ENCODE assay signal across 19 cellular contexts in the genomic region with DNA sequence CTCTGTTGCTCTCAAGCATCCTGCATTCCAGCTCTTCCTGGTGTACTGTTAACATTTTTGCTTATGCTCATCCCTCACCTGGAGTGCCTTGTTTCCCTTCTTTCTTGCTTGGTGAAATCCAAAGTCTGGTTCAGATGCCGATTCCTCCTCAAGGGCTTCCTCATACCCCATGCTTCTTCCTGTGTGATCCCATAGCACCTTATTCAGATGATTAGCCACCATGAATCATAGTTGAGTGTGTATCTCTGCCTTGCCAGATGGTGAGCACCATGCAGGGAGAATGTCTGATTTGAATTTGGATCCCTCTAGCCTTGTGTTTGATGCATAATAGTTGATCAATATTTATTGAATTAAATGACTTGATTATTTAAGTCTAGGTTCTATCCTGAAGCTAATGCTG. TPM values are rescaled to one million over a fixed set of nuclear protein-coding genes. Genes with fewer than 3 reads are reported as not detected.
A peak's percentile ranks its signal among the peaks of the same experiment; 100 is the strongest.
DNase-seq lines count a peak whose midpoint lies in the region; ATAC-seq, FAIRE-seq and TF ChIP-seq lines count a peak whose summit lies in the region.
"Had no signal": no experiment of that assay in that cellular context is flagged by ENCODE, and none has a peak within 500 bp of the region (broad histone marks: within the 10 kb centered on the region; RNA-seq: fewer than 3 reads in every experiment).

No MANE protein-coding gene starts in this region.

- in situ Hi-C loops in GM23248 (cut with MboI) = no loop called here

- WGBS in GM23248 (ENCODE audit: low coverage in 1 of 2, low lambda C conversion rate in 2 of 2, missing lambda C conversion rate in 2 of 2), 2 experiments = 0% methylated on average over 1 of the region's 1 CpG

- peak; percentile 58 for DNase-seq in GM23248
- peak; percentile 80 for DNase-seq in NCI-H748 (lab: John Stamatoyannopoulos, UW; ENCODE audit: unreplicated experiment)
- peak; percentile 83 for DNase-seq in bronchial epithelial cell (ENCODE audit: low read depth)
- DNase-seq in T-helper 2 cell = no peak
- DNase-seq: MG63, NCI-H1092 treated with DMSO at 0.1 percent for 48 hours, NCI-H2029 treated with DMSO at 0.1 percent for 48 hours, NCI-H2171 treated with DMSO at 0.1 percent for 48 hours, NCI-H524 had no signal

- H3K4me2 ChIP-seq in GM23248 (ENCODE audit: unreplicated experiment) = no peak overlapping the region
- H3K4me2 ChIP-seq: A549, GM23338, KMS-11 had no signal

- H3K9me3 ChIP-seq in GM23248 (ENCODE audit: low read depth) = no peaks in the 10 kb centered on the region
- H3K9me3 ChIP-seq: A549, MG63 had no signal

- peaks cover 16% of the 10 kb centered on the region for H3F3A ChIP-seq in GM23248 (ENCODE audit: insufficient read depth)

- H3K9ac ChIP-seq in GM23248 = no peak overlapping the region
- H3K9ac ChIP-seq: KMS-11 had no signal

- no peak for FAIRE-seq in bronchial epithelial cell (lab: Jason Lieb, UNC)
- FAIRE-seq: A549, HepG2 had no signal

- H3K27ac ChIP-seq in ACC112 (ENCODE audit: low read depth, low read length) (peak overlapping the region; percentile 83), GM23248 (no peak overlapping the region)
- H3K27ac ChIP-seq: A549, C4-2B, KMS-11 had no signal

- H3K36me3 ChIP-seq in ACC112 (ENCODE audit: insufficient read depth, low read length) = no peaks in the 10 kb centered on the region
- H3K36me3 ChIP-seq in GM23248 (ENCODE audit: low read depth) = no peaks in the 10 kb centered on the region
- H3K36me3 ChIP-seq in bronchial epithelial cell (ENCODE audit: control insufficient read depth, insufficient read depth, low read length) = no peaks in the 10 kb centered on the region
- H3K36me3 ChIP-seq: MG63 had no signal

- H3K27me3 ChIP-seq in ACC112 (ENCODE audit: insufficient read depth, low read length) (no peaks in the 10 kb centered on the region), GM23248 (replicated peaks; ENCODE audit: insufficient read depth) (no peaks in the 10 kb centered on the region), bronchial epithelial cell (ENCODE audit: control insufficient read depth, insufficient read depth, low read length) (no peaks in the 10 kb centered on the region)
- H3K27me3 ChIP-seq: MG63 had no signal

- peaks cover 18% of the 10 kb centered on the region for H3K4me1 ChIP-seq in ACC112 (ENCODE audit: control insufficient read depth, insufficient read depth, low read length, unreplicated experiment)
- H3K4me1 ChIP-seq in GM23248 (ENCODE audit: insufficient read depth) = no peaks in the 10 kb centered on the region; the same call in 1 of the 2 replicates
- H3K4me1 ChIP-seq: A549 had no signal

- H3K79me2 ChIP-seq in ACC112 (ENCODE audit: control insufficient read depth, insufficient read depth, low read length, unreplicated experiment) = no peaks in the 10 kb centered on the region
- H3K79me2 ChIP-seq in GM23248 (ENCODE audit: insufficient read depth) = no peaks in the 10 kb centered on the region

- H2AFZ ChIP-seq in ACC112 (ENCODE audit: low read length, unreplicated experiment) = no peak overlapping the region
- no peak overlapping the region for H2AFZ ChIP-seq in GM23248
- H2AFZ ChIP-seq: GM23338 had no signal

- no peaks in the 10 kb centered on the region for H4K20me1 ChIP-seq in GM23248 (ENCODE audit: insufficient read depth)

- H3K9me2 ChIP-seq in GM23248 (ENCODE audit: insufficient read depth) = no peaks in the 10 kb centered on the region

- ATAC-seq in GM18502 (IDR thresholded peaks at IDR 0.05; ENCODE audit: poor library complexity, unreplicated experiment) (no peak), HG02610 (IDR thresholded peaks at IDR 0.05; ENCODE audit: unreplicated experiment) (no peak), HG03139 (IDR thresholded peaks at IDR 0.05; ENCODE audit: unreplicated experiment) (no peak)
- ATAC-seq: A549, GM23338, HepG2 had no signal

- TF ChIP-seq CTCF in bronchial epithelial cell (IDR thresholded peaks at IDR 0.05; ENCODE audit: insufficient read depth, low read length, severe bottlenecking) = no peak

- H3K4me3 ChIP-seq in ACC112 (ENCODE audit: low read depth, low read length) (no peak overlapping the region), GM23248 (no peak overlapping the region), bronchial epithelial cell (ENCODE audit: low read depth, low read length) (no peak overlapping the region)
- H3K4me3 ChIP-seq: A549, GM23338, MG63 had no signal

RNA-seq across cellular contexts. Expression of gene ANO4, which starts 39.4 kb away (rescaled TPM):
- total RNA-seq in GM23248 (2014; rRNA removed; shearing (Covaris generic)) = 4.8 and 6.6 TPM in 2 replicates
- 6.3 and 7.6 TPM in 2 replicates for polyA plus RNA-seq in GM23248 (2016; fragmentation: Nextera tagmentation; extraction: Ambion mirVana)
- 2.4 TPM in 2 replicates for total RNA-seq in bronchial epithelial cell
- total RNA-seq: G401, HepG2 had no signal
- polyA plus RNA-seq: HepG2 had no signal

Comparison
In these comparisons a context has a peak if more than half of its experiments do, and no peak if none do; other contexts are left out.
1. DNase-seq: peak in GM23248 (single experiment), NCI-H748 (single experiment) and bronchial epithelial cell (single experiment); none in T-helper 2 cell (0 of 5).